ENCODE assay signal across 22 cellular contexts in genomic region chr12:26492406-26492805, GRCh38.
DNase-seq lines count a peak whose midpoint lies in the region; FAIRE-seq and TF ChIP-seq lines count a peak whose summit lies in the region.
"Had no signal": no experiment of that assay in that cellular context is flagged by ENCODE, and none has a peak within 500 bp of the region (broad histone marks: within the 10 kb centered on the region; RNA-seq: fewer than 3 reads in every experiment).

No MANE protein-coding gene starts in this region.

- TF ChIP-seq CTCF in WERI-Rb-1 (IDR thresholded peaks at IDR 0.05; ENCODE audit: low read depth, low read length) = no peak
- no peak for TF ChIP-seq CTCF in dorsolateral prefrontal cortex (IDR thresholded peaks at IDR 0.05 in 54 of 56, conservative IDR thresholded peaks at IDR 0.05 in 2 of 56; ENCODE audit: low read depth in 1 of 56, partially characterized antibody in 56 of 56)

- FAIRE-seq in RCC 7860 (lab: Jason Lieb, UNC) = peak; percentile 11
- FAIRE-seq: A549, GM12891, GM18507 had no signal

- no peaks in the 10 kb centered on the region for H3K36me3 ChIP-seq in WERI-Rb-1
- H3K36me3 ChIP-seq: BE2C had no signal

- no peaks in the 10 kb centered on the region for H3K9me3 ChIP-seq in WERI-Rb-1 (ENCODE audit: severe bottlenecking)
- H3K9me3 ChIP-seq: A549; BE2C; BLaER1 treated with 17β-estradiol and CSF1 and Interleukin-3, amounts not matched to agents 10 nM and 100 nM had no signal

- intact Hi-C loops in dorsolateral prefrontal cortex (cut with DNase I) = no loop called here

- H3K27me3 ChIP-seq in WERI-Rb-1 (ENCODE audit: insufficient read depth, low read depth, severe bottlenecking) (no peaks in the 10 kb centered on the region), dorsolateral prefrontal cortex (no peaks in the 10 kb centered on the region)
- H3K27me3 ChIP-seq: BE2C; BLaER1 treated with 17β-estradiol and CSF1 and Interleukin-3, amounts not matched to agents 10 nM and 100 nM had no signal

- peak; percentile 8 for DNase-seq in RCC 7860 (ENCODE audit: low spot score)
- DNase-seq in iris pigment epithelial cell (ENCODE audit: low read depth) = peak; percentile 8
- peak; percentile 28 for DNase-seq in renal cortical epithelial cell (ENCODE audit: low read depth)
- DNase-seq in NCI-H526 treated with DMSO at 0.1 percent for 48 hours (lab: John Stamatoyannopoulos, UW) = no peak
- DNase-seq in WERI-Rb-1 = no peak
- DNase-seq in dorsolateral prefrontal cortex = no peak
- DNase-seq: 8988T; ACHN; AML-193; BE2C; Calu3; CD4-positive, alpha-beta T cell; CD8-positive, alpha-beta memory T cell; DMS53; DMS79 treated with DMSO at 0.1 percent for 48 hours; GF-D8; H9 had no signal

- no peak overlapping the region for H3K27ac ChIP-seq in WERI-Rb-1
- H3K27ac ChIP-seq in dorsolateral prefrontal cortex = no peak overlapping the region
- H3K27ac ChIP-seq: A549; BLaER1 treated with 17β-estradiol and CSF1 and Interleukin-3, amounts not matched to agents 10 nM and 100 nM had no signal

- no peak overlapping the region for H3K4me3 ChIP-seq in WERI-Rb-1 (ENCODE audit: low read depth, low read length)
- no peak overlapping the region for H3K4me3 ChIP-seq in dorsolateral prefrontal cortex
- H3K4me3 ChIP-seq: A549; BLaER1 treated with 17β-estradiol and CSF1 and Interleukin-3, amounts not matched to agents 10 nM and 100 nM; GM23338 had no signal

Comparison
In these comparisons a context has a peak if more than half of its experiments do, and no peak if none do; other contexts are left out.
1. DNase-seq: peak in RCC 7860 (single experiment), iris pigment epithelial cell (single experiment) and renal cortical epithelial cell (single experiment); none in NCI-H526 treated with DMSO at 0.1 percent for 48 hours (single experiment), WERI-Rb-1 (single experiment) and dorsolateral prefrontal cortex (0 of 10).